In genomic region chr11:111996129-111996528, GRCh38 we compare ENCODE assay signal across 17 cellular contexts. TPM values are rescaled to one million over a fixed set of nuclear protein-coding genes. Genes with fewer than 3 reads are reported as not detected.
DNase-seq lines count a peak whose midpoint lies in the region; ATAC-seq, FAIRE-seq and TF ChIP-seq lines count a peak whose summit lies in the region.
"Had no signal": no experiment of that assay in that cellular context is flagged by ENCODE, and none has a peak within 500 bp of the region (broad histone marks: within the 10 kb centered on the region; RNA-seq: fewer than 3 reads in every experiment).

No MANE protein-coding gene starts in this region.

- H3K9me3 Mint-ChIP-seq in activated T-helper 17 cell treated with anti-CD3 and anti-CD28 coated beads, Interleukin-2, amount 50 U/mL, for 72 hours = no peaks in the 10 kb centered on the region
- H3K9me3 Mint-ChIP-seq: CD4-positive, alpha-beta T cell had no signal

- H3K4me1 ChIP-seq in HepG2 (ENCODE audit: insufficient read depth, low read length) (no peaks in the 10 kb centered on the region), osteoblast (ENCODE audit: insufficient read depth, low read length) (peaks cover 3% of the 10 kb centered on the region)

- no peaks in the 10 kb centered on the region for H3K27me3 ChIP-seq in HepG2 (ENCODE audit: control insufficient read depth in 1 of 2, insufficient read depth in 2 of 2, low read length in 2 of 2)
- H3K27me3 ChIP-seq in osteoblast (ENCODE audit: insufficient read depth, low read length) = no peaks in the 10 kb centered on the region

- H4K20me1 ChIP-seq in HepG2 (ENCODE audit: insufficient read depth, low read length) = no peaks in the 10 kb centered on the region
- no peaks in the 10 kb centered on the region for H4K20me1 ChIP-seq in osteoblast (ENCODE audit: insufficient read depth, low read length)

- no peak for ATAC-seq in HepG2
- ATAC-seq in activated T-helper 17 cell treated with anti-CD3 and anti-CD28 coated beads, Interleukin-2, amount 50 U/mL, for 72 hours (replicated peaks) = no peak

- 98% methylated on average over 3 of the region's 3 CpGs for WGBS in HepG2 (ENCODE audit: low lambda C conversion rate)

- no peak overlapping the region for H2AFZ ChIP-seq in HepG2 (ENCODE audit: low read length)
- no peak overlapping the region for H2AFZ ChIP-seq in osteoblast (ENCODE audit: low read length)

- H3K79me2 ChIP-seq in HepG2 (ENCODE audit: insufficient read depth, low read length) (no peaks in the 10 kb centered on the region), osteoblast (ENCODE audit: insufficient read depth, low read length) (no peaks in the 10 kb centered on the region)

- intact Hi-C loops in HepG2 (cut with micrococcal nuclease; ENCODE audit: unreplicated experiment) = no loop called here

- H3K27ac ChIP-seq in HepG2 (ENCODE audit: extremely low read length, insufficient read depth, low read length) = no peak overlapping the region
- H3K27ac ChIP-seq in osteoblast (ENCODE audit: low read depth, low read length) = no peak overlapping the region
- H3K27ac ChIP-seq: 22Rv1, HL-60 had no signal

- H3K4me2 ChIP-seq in HepG2 (ENCODE audit: low read depth, low read length) (no peak overlapping the region), osteoblast (ENCODE audit: insufficient read depth, low read length) (no peak overlapping the region)

- no peak overlapping the region for H3K27ac Mint-ChIP-seq in activated T-helper 17 cell treated with anti-CD3 and anti-CD28 coated beads, Interleukin-2, amount 50 U/mL, for 72 hours
- H3K27ac Mint-ChIP-seq: B cell; CD4-positive, alpha-beta T cell had no signal

- TF ChIP-seq RAD21 in HepG2 (CRISPR knock-in tag; IDR thresholded peaks at IDR 0.05) = no peak

- CTCF ChIA-PET in HepG2 (lab: Yijun Ruan, JAX; ENCODE audit: low intra/inter-chr PET ratio, low total read pairs) = no interaction called here

- H3K4me3 Mint-ChIP-seq in activated T-helper 17 cell treated with anti-CD3 and anti-CD28 coated beads, Interleukin-2, amount 50 U/mL, for 72 hours = no peak overlapping the region
- H3K4me3 Mint-ChIP-seq: B cell; CD4-positive, alpha-beta T cell had no signal

- no peak for TF ChIP-seq POLR2A in HepG2 (IDR thresholded peaks at IDR 0.05; ENCODE audit: insufficient read depth in 1 of 2, low read depth in 2 of 2, low read length in 2 of 2)

- no peak overlapping the region for H3K9ac ChIP-seq in HepG2 (ENCODE audit: insufficient read depth, low read depth, low read length)

- H3K4me1 Mint-ChIP-seq in activated T-helper 17 cell treated with anti-CD3 and anti-CD28 coated beads, Interleukin-2, amount 50 U/mL, for 72 hours = no peaks in the 10 kb centered on the region

- H3K9me3 ChIP-seq in HepG2 (ENCODE audit: low read length) = no peaks in the 10 kb centered on the region
- no peaks in the 10 kb centered on the region for H3K9me3 ChIP-seq in osteoblast (ENCODE audit: low read depth, low read length)

- H3K27me3 Mint-ChIP-seq in activated T-helper 17 cell treated with anti-CD3 and anti-CD28 coated beads, Interleukin-2, amount 50 U/mL, for 72 hours = no peaks in the 10 kb centered on the region
- H3K27me3 Mint-ChIP-seq: CD4-positive, alpha-beta T cell had no signal

- peak; percentile 14 for DNase-seq in NK-92 treated with Interleukin-12 subunit alpha and Interleukin-12 subunit beta, amount 100 ng/mL, for 24 hours (lab: John Stamatoyannopoulos, UW)
- DNase-seq in NK-92 (lab: John Stamatoyannopoulos, UW; ENCODE audit: unreplicated experiment) = no peak
- no peak for DNase-seq in HepG2 (ENCODE audit: low spot score)
- DNase-seq in osteoblast (ENCODE audit: insufficient read length, low spot score, missing footprints) = peak; percentile 66
- DNase-seq in NCI-H1417 (lab: John Stamatoyannopoulos, UW) = no peak
- DNase-seq in DMS 273 treated with DMSO at 0.1 percent for 48 hours (lab: John Stamatoyannopoulos, UW) = no peak
- DNase-seq: C1 segment of cervical spinal cord; Calu3; CD4-positive, alpha-beta T cell; DMS79 had no signal

- no peak overlapping the region for H3K4me3 ChIP-seq in HepG2 (replicated peaks in 1 of 3; ENCODE audit: insufficient read depth in 1 of 3, low read depth in 2 of 3, low read length in 3 of 3)
- no peak overlapping the region for H3K4me3 ChIP-seq in osteoblast (ENCODE audit: insufficient read depth, low read length)
- H3K4me3 ChIP-seq: GM12878 had no signal

- TF ChIP-seq EP300 in HepG2 (IDR thresholded peaks at IDR 0.05; ENCODE audit: low read depth in 2 of 2, low read length in 2 of 2) = no peak
- no peak for TF ChIP-seq EP300 in HepG2 (CRISPR knock-in tag; IDR thresholded peaks at IDR 0.05; ENCODE audit: borderline replicate concordance)

- BruUV-seq in HepG2 (replicated peaks; lab: Mats Ljungman, UMichigan) = no TSS peak

- H3K36me3 ChIP-seq in HepG2 (replicated peaks in 1 of 2; ENCODE audit: control insufficient read depth in 1 of 2, insufficient read depth in 2 of 2, low read length in 2 of 2) = peaks cover 7 to 51% of the 10 kb centered on the region in 2 experiments
- H3K36me3 ChIP-seq in osteoblast (ENCODE audit: insufficient read depth, low read length) = peaks cover 48% of the 10 kb centered on the region

- peaks cover 11% of the 10 kb centered on the region for H3K36me3 Mint-ChIP-seq in activated T-helper 17 cell treated with anti-CD3 and anti-CD28 coated beads, Interleukin-2, amount 50 U/mL, for 72 hours (ENCODE audit: low read depth)

- FAIRE-seq in HepG2 (lab: Jason Lieb, UNC) = no peak
- FAIRE-seq: GM18507, H54 had no signal

- POLR2A ChIA-PET in HepG2 (lab: Yijun Ruan, JAX) = no interaction called here

- TF ChIP-seq CTCF in HepG2 (CRISPR knock-in tag; IDR thresholded peaks at IDR 0.05) (no peak), osteoblast (IDR thresholded peaks at IDR 0.05; ENCODE audit: extremely low read depth, low read depth, low read length) (no peak)

- in situ Hi-C loops in HepG2 (cut with HindIII; ENCODE audit: extremely low pct_ligation_motif_present, low pct_unique_long_range_greater_than_20kb) = no loop called here

TF ChIP-seq in HepG2, 621 proteins besides CTCF, POLR2A, EP300 and RAD21 (continues in another document):
- TF ChIP-seq MAFK (conservative IDR thresholded peaks at IDR 0.05 in 1 of 2, IDR thresholded peaks at IDR 0.05 in 1 of 2; ENCODE audit: low read length in 2 of 2) = peak; percentile 38 to 41; a peak in 3 of 4 replicates

RNA-seq across cellular contexts. Expression of gene DLAT, which starts 29.1 kb away (rescaled TPM):
- total RNA-seq in HepG2 (2016; rRNA removed; fragmentation: Illumina TruSeq; extraction: Trizol) = 62.2 and 73.2 TPM in 2 replicates
- 15.1 and 15.7 TPM in 2 replicates for total RNA-seq in HepG2 (2016; cell fraction: cytosol; rRNA removed; fragmentation: Illumina TruSeq; extraction: Trizol; ENCODE audit: low read depth)
- total RNA-seq in HepG2 (2016; cell fraction: insoluble cytoplasmic fraction; rRNA removed; fragmentation: Illumina TruSeq; extraction: Trizol) = 63.4 and 67.7 TPM in 2 replicates
- total RNA-seq in HepG2 (2016; cell fraction: membrane; rRNA removed; fragmentation: Illumina TruSeq; extraction: Trizol) = 30.4 and 35.5 TPM in 2 replicates
- 32.8 and 36.5 TPM in 2 replicates for total RNA-seq in HepG2 (2016; cell fraction: nucleus; rRNA removed; fragmentation: Illumina TruSeq; extraction: Trizol)
- polyA plus RNA-seq in HepG2 (2011; rRNA removed) = 21.5 and 26.4 TPM in 2 replicates
- 15.5 and 18.8 TPM in 2 replicates for polyA plus RNA-seq in HepG2 (2011; cell fraction: cytosol; rRNA removed)
- 9.0 and 9.7 TPM in 2 replicates for polyA plus RNA-seq in HepG2 (2011; cell fraction: nucleus; rRNA removed)
- polyA plus RNA-seq in HepG2 (2012) = 19.8 and 28.1 TPM in 2 replicates
- polyA plus RNA-seq in HepG2 (2016; cell fraction: cytosol; fragmentation: Illumina TruSeq; extraction: Trizol; ENCODE audit: low read depth) = 7.9 TPM in 2 replicates
- polyA plus RNA-seq in HepG2 (2016; cell fraction: insoluble cytoplasmic fraction; fragmentation: Illumina TruSeq; extraction: Trizol; ENCODE audit: low read depth) = 71.4 and 72.1 TPM in 2 replicates
- 18.4 and 21.2 TPM in 2 replicates for polyA plus RNA-seq in HepG2 (2016; cell fraction: membrane; fragmentation: Illumina TruSeq; extraction: Trizol; ENCODE audit: low read depth)
- 37.6 and 38.9 TPM in 2 replicates for polyA plus RNA-seq in HepG2 (2016; cell fraction: nucleus; fragmentation: Illumina TruSeq; extraction: Trizol; ENCODE audit: insufficient read depth, low read depth)
- 27.1 and 37.7 TPM in 2 replicates for polyA minus RNA-seq in HepG2 (2011; rRNA and poly(A)+ RNA removed; ENCODE audit: low replicate concordance)
- polyA minus RNA-seq in HepG2 (2011; cell fraction: cytosol; rRNA and poly(A)+ RNA removed) = 30.4 and 33.5 TPM in 2 replicates
- 24.3 and 31.8 TPM in 2 replicates for polyA minus RNA-seq in HepG2 (2011; cell fraction: nucleus; rRNA and poly(A)+ RNA removed)
- 35.7 and 36.6 TPM in 2 replicates for total RNA-seq in osteoblast
- total RNA-seq in activated T-helper 17 cell treated with anti-CD3 and anti-CD28 coated beads, Interleukin-2, amount 50 U/mL, for 72 hours = 10 to 100 TPM; 27.4 to 49.1 TPM

RNA-seq across cellular contexts. Expression of gene DIXDC1, which starts 59.0 kb away (rescaled TPM):
- 25.0 and 29.7 TPM in 2 replicates for total RNA-seq in HepG2 (2016; rRNA removed; fragmentation: Illumina TruSeq; extraction: Trizol)
- 3.1 and 3.8 TPM in 2 replicates for total RNA-seq in HepG2 (2016; cell fraction: cytosol; rRNA removed; fragmentation: Illumina TruSeq; extraction: Trizol; ENCODE audit: low read depth)
- 25.9 and 27.6 TPM in 2 replicates for total RNA-seq in HepG2 (2016; cell fraction: insoluble cytoplasmic fraction; rRNA removed; fragmentation: Illumina TruSeq; extraction: Trizol)
- 9.8 and 10.5 TPM in 2 replicates for total RNA-seq in HepG2 (2016; cell fraction: membrane; rRNA removed; fragmentation: Illumina TruSeq; extraction: Trizol)
- total RNA-seq in HepG2 (2016; cell fraction: nucleus; rRNA removed; fragmentation: Illumina TruSeq; extraction: Trizol) = 23.5 and 24.4 TPM in 2 replicates
- polyA plus RNA-seq in HepG2 (2011; rRNA removed) = 7.8 and 10.4 TPM in 2 replicates
- 5.8 and 6.4 TPM in 2 replicates for polyA plus RNA-seq in HepG2 (2011; cell fraction: cytosol; rRNA removed)
- 8.3 and 10.8 TPM in 2 replicates for polyA plus RNA-seq in HepG2 (2011; cell fraction: nucleus; rRNA removed)
- polyA plus RNA-seq in HepG2 (2012) = 5.4 and 8.1 TPM in 2 replicates
- polyA plus RNA-seq in HepG2 (2016; cell fraction: cytosol; fragmentation: Illumina TruSeq; extraction: Trizol; ENCODE audit: low read depth) = 0.92 and 1.2 TPM in 2 replicates
- 18.3 and 18.5 TPM in 2 replicates for polyA plus RNA-seq in HepG2 (2016; cell fraction: insoluble cytoplasmic fraction; fragmentation: Illumina TruSeq; extraction: Trizol; ENCODE audit: low read depth)
- 3.9 and 4.0 TPM in 2 replicates for polyA plus RNA-seq in HepG2 (2016; cell fraction: membrane; fragmentation: Illumina TruSeq; extraction: Trizol; ENCODE audit: low read depth)
- 15.8 and 16.2 TPM in 2 replicates for polyA plus RNA-seq in HepG2 (2016; cell fraction: nucleus; fragmentation: Illumina TruSeq; extraction: Trizol; ENCODE audit: insufficient read depth, low read depth)
- 14.7 and 35.3 TPM in 2 replicates for polyA minus RNA-seq in HepG2 (2011; rRNA and poly(A)+ RNA removed; ENCODE audit: low replicate concordance)
- 13.1 and 16.2 TPM in 2 replicates for polyA minus RNA-seq in HepG2 (2011; cell fraction: cytosol; rRNA and poly(A)+ RNA removed)
- polyA minus RNA-seq in HepG2 (2011; cell fraction: nucleus; rRNA and poly(A)+ RNA removed) = 27.1 and 33.9 TPM in 2 replicates
- total RNA-seq in osteoblast = 27.4 and 28.6 TPM in 2 replicates
- 10 to 100 TPM; 11.3 to 27.4 TPM for total RNA-seq in activated T-helper 17 cell treated with anti-CD3 and anti-CD28 coated beads, Interleukin-2, amount 50 U/mL, for 72 hours

Comparison
In these comparisons a context has a peak if more than half of its experiments do, and no peak if none do; other contexts are left out.
1. DNase-seq: peak in NK-92 treated with Interleukin-12 subunit alpha and Interleukin-12 subunit beta, amount 100 ng/mL, for 24 hours (single experiment) and osteoblast (single experiment); none in NK-92 (single experiment), HepG2 (single experiment), NCI-H1417 (0 of 3) and DMS 273 treated with DMSO at 0.1 percent for 48 hours (single experiment).